ENCODE assay signal across 15 cellular contexts in the genomic region with DNA sequence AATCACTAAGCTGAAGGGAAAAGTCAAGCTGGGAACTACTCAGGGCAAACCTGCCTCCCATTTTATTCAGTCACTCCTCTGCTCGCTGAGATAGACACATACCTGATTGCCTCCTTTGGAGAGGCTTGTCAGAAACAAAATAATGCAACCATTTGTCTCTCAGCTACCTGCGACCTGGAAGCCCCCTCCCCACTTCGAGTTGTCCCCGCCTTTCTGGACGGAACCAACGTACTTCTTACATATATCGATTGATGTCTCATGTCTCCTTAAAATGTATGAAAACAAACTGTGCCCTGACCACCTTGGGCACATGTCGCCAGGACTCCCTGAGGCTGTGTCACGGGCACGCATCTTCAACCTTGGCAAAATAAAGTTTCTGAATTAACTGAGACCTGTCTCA. TPM values are rescaled to one million over a fixed set of nuclear protein-coding genes. Genes with fewer than 3 reads are reported as not detected.
A peak's percentile ranks its signal among the peaks of the same experiment; 100 is the strongest.
DNase-seq lines count a peak whose midpoint lies in the region; ATAC-seq, FAIRE-seq and TF ChIP-seq lines count a peak whose summit lies in the region.
"Had no signal": no experiment of that assay in that cellular context is flagged by ENCODE, and none has a peak within 500 bp of the region (broad histone marks: within the 10 kb centered on the region; RNA-seq: fewer than 3 reads in every experiment).

No MANE protein-coding gene starts in this region.

- peak overlapping the region; percentile 88 for H3K27ac Mint-ChIP-seq in activated T-cell treated with anti-CD3 and anti-CD28 coated beads, Interleukin-2, amount 50 U/mL, for 24 hours
- H3K27ac Mint-ChIP-seq in central memory CD8-positive, alpha-beta T cell (ENCODE audit: low read depth) = peak overlapping the region; percentile 94

- POLR2A ChIA-PET in OCI-LY7 (lab: Charles Lee) = interaction anchor here (0.6 to 2.9 kb wide), 13 partner anchors 15 to 591 kb away, joined by 3 to 15 read pairs (median 4); a partner anchor contains a TSS

- no peaks in the 10 kb centered on the region for H3K36me3 ChIP-seq in OCI-LY7 (ENCODE audit: insufficient read depth, low read length)
- H3K36me3 ChIP-seq in psoas muscle (ENCODE audit: insufficient read depth in 1 of 2, low read depth in 1 of 2) = no peaks in the 10 kb centered on the region
- H3K36me3 ChIP-seq: brain microvascular endothelial cell, left lung, vagina had no signal

- no peaks in the 10 kb centered on the region for H3K9me2 ChIP-seq in OCI-LY7 (ENCODE audit: insufficient read depth, low read length)

- no peak for DNase-seq in activated T-cell treated with anti-CD3 and anti-CD28 coated beads, Interleukin-2, amount 50 U/mL, for 24 hours
- DNase-seq in activated T-cell treated with anti-CD3 and anti-CD28 coated beads for 4 hours (no peak), OCI-LY7 (ENCODE audit: low spot score) (no peak), psoas muscle (no peak), GF-D8 (lab: John Stamatoyannopoulos, UW) (no peak), H54 (ENCODE audit: insufficient read length, low spot score) (no peak)
- no peak for DNase-seq in central memory CD8-positive, alpha-beta T cell (ENCODE audit: low spot score in 2 of 2)
- no peak for DNase-seq in stimulated activated naive CD4-positive, alpha-beta T cell treated with Interleukin-2 at 50 U/mL for 16 hours (lab: John Stamatoyannopoulos, UW)
- DNase-seq: brain microvascular endothelial cell; left lung; NCI-H187 treated with DMSO at 0.1 percent for 48 hours; NK-92 treated with Interleukin-12 subunit alpha and Interleukin-12 subunit beta, amount 100 ng/mL, for 24 hours had no signal

- H3K9me3 Mint-ChIP-seq in activated T-cell treated with anti-CD3 and anti-CD28 coated beads, Interleukin-2, amount 50 U/mL, for 24 hours = no peaks in the 10 kb centered on the region
- no peaks in the 10 kb centered on the region for H3K9me3 Mint-ChIP-seq in central memory CD8-positive, alpha-beta T cell

- peak overlapping the region; percentile 74 for H3K4me3 ChIP-seq in OCI-LY7 (ENCODE audit: low read depth, low read length, poor library complexity, severe bottlenecking)
- no peak overlapping the region for H3K4me3 ChIP-seq in psoas muscle

- 80 to 85% (median 82%) methylated on average over 10 of the region's 10 CpGs for WGBS in psoas muscle, 3 donors

- H3K9me3 ChIP-seq in OCI-LY7 (ENCODE audit: low read length) = no peaks in the 10 kb centered on the region; the same call in 1 of the 2 replicates
- no peaks in the 10 kb centered on the region for H3K9me3 ChIP-seq in psoas muscle
- H3K9me3 ChIP-seq: left lung, vagina had no signal

- intact Hi-C loops in OCI-LY7 (cut with micrococcal nuclease; ENCODE audit: unreplicated experiment) = loop anchor here (2.0 kb wide), 1 partner anchor 22 kb away; a partner anchor contains a TSS
- intact Hi-C loops in psoas muscle (cut with DNase I) = loop anchor here (2.0 to 5.0 kb wide), 2 partner anchors 34 to 192 kb away; no protein-coding TSS in a partner anchor

- no TSS peak for BruUV-seq in OCI-LY7 (replicated peaks; lab: Mats Ljungman, UMichigan)

- H3K4me1 ChIP-seq in OCI-LY7 (ENCODE audit: insufficient read depth, low read length, poor library complexity, severe bottlenecking) (peaks cover 31% of the 10 kb centered on the region), psoas muscle (peaks cover 14% of the 10 kb centered on the region)

- ATAC-seq in central memory CD8-positive, alpha-beta T cell (replicated peaks; ENCODE audit: extremely low read depth, poor library complexity, severe bottlenecking) = no peak
- ATAC-seq in psoas muscle = no peak

- no peaks in the 10 kb centered on the region for H4K20me1 ChIP-seq in OCI-LY7 (ENCODE audit: insufficient read depth, low read length)

- peak overlapping the region; percentile 95 for H3K4me2 ChIP-seq in OCI-LY7 (ENCODE audit: low read length)

- H3K36me3 Mint-ChIP-seq in activated T-cell treated with anti-CD3 and anti-CD28 coated beads, Interleukin-2, amount 50 U/mL, for 24 hours (ENCODE audit: low read depth) = peaks cover 6% of the 10 kb centered on the region
- peaks cover 11% of the 10 kb centered on the region for H3K36me3 Mint-ChIP-seq in central memory CD8-positive, alpha-beta T cell (ENCODE audit: insufficient read depth)

- no peak for TF ChIP-seq CTCF in OCI-LY7 (conservative IDR thresholded peaks at IDR 0.05; ENCODE audit: low read length)
- no peak for TF ChIP-seq CTCF in psoas muscle (IDR thresholded peaks at IDR 0.05)

- no peak for FAIRE-seq in H54 (lab: Jason Lieb, UNC)
- FAIRE-seq: endometrium had no signal

- H3K4me1 Mint-ChIP-seq in activated T-cell treated with anti-CD3 and anti-CD28 coated beads, Interleukin-2, amount 50 U/mL, for 24 hours (ENCODE audit: low read depth) = peaks cover 44% of the 10 kb centered on the region
- peaks cover 18% of the 10 kb centered on the region for H3K4me1 Mint-ChIP-seq in central memory CD8-positive, alpha-beta T cell

- TF ChIP-seq POLR2A in H54 (IDR thresholded peaks at IDR 0.05; ENCODE audit: low read depth, low read length) = no peak

- peak overlapping the region; percentile 97; the same call in 1 of the 2 replicates for H2AFZ ChIP-seq in OCI-LY7 (ENCODE audit: low read length)

- CTCF ChIA-PET in OCI-LY7 (lab: Charles Lee; ENCODE audit: unreplicated experiment) = interaction anchor here (0.6 to 1.2 kb wide), 2 partner anchors 34 to 299 kb away, joined by 3 read pairs; a partner anchor contains a TSS

- no peaks in the 10 kb centered on the region for H3K27me3 Mint-ChIP-seq in activated T-cell treated with anti-CD3 and anti-CD28 coated beads, Interleukin-2, amount 50 U/mL, for 24 hours
- H3K27me3 Mint-ChIP-seq in central memory CD8-positive, alpha-beta T cell = no peaks in the 10 kb centered on the region

- H3K4me3 Mint-ChIP-seq in activated T-cell treated with anti-CD3 and anti-CD28 coated beads, Interleukin-2, amount 50 U/mL, for 24 hours = peak overlapping the region; percentile 89
- peak overlapping the region; percentile 89 for H3K4me3 Mint-ChIP-seq in central memory CD8-positive, alpha-beta T cell

- H3K79me2 ChIP-seq in OCI-LY7 (ENCODE audit: insufficient read depth, low read depth, low read length) = no peaks in the 10 kb centered on the region; the same call in 1 of the 2 replicates

- H3K27me3 ChIP-seq in psoas muscle (ENCODE audit: insufficient read depth in 3 of 3, low read length in 2 of 3) = no peaks in the 10 kb centered on the region
- H3K27me3 ChIP-seq: brain microvascular endothelial cell, left lung, vagina had no signal

- H3K27ac ChIP-seq in OCI-LY7 (ENCODE audit: low read depth, low read length, poor library complexity, severe bottlenecking) (peak overlapping the region; percentile 79), psoas muscle (peak overlapping the region; percentile 94)
- H3K27ac ChIP-seq: brain microvascular endothelial cell had no signal

RNA-seq across cellular contexts. Expression of a gene that starts 21.5 kb away (rescaled TPM):
- total RNA-seq in OCI-LY7 (2014; rRNA removed; shearing (Covaris generic)) = 25.2 and 27.1 TPM in 2 replicates
- total RNA-seq in OCI-LY7 (2022) (21.9 and 25.8 TPM in 2 replicates), psoas muscle (1 to 10 TPM in 2 of 4 donors, under 1 TPM in 2; 0.84 to 2.6 (median 1.2) TPM)
- 1 to 10 TPM in 2 of 3 donors, under 1 TPM in 1; 0.73 to 4.9 (median 3.7) TPM for polyA plus RNA-seq in psoas muscle
- total RNA-seq: Daoy had no signal

RNA-seq across cellular contexts. Expression of a gene that starts 34.7 kb away (rescaled TPM):
- 23.7 and 30.2 TPM in 2 replicates for total RNA-seq in OCI-LY7 (2014; rRNA removed; shearing (Covaris generic))
- total RNA-seq in OCI-LY7 (2022) = 22.1 and 24.4 TPM in 2 replicates
- 1 to 10 TPM; 3.1 to 5.9 (median 3.9) TPM for total RNA-seq in psoas muscle
- polyA plus RNA-seq in psoas muscle = 1 to 10 TPM; 2.7 to 6.7 (median 4.6) TPM

RNA-seq across cellular contexts. Expression of a gene that starts 35.0 kb away (rescaled TPM):
- 46.6 and 52.6 TPM in 2 replicates for total RNA-seq in OCI-LY7 (2014; rRNA removed; shearing (Covaris generic))
- 69.7 and 70.1 TPM in 2 replicates for total RNA-seq in OCI-LY7 (2022)
- total RNA-seq in psoas muscle = 10 to 100 TPM in 1 of 4 donors, 1 to 10 TPM in 3; 7.7 to 16.6 (median 8.3) TPM
- polyA plus RNA-seq in psoas muscle = 10 to 100 TPM in 1 of 3 donors, 1 to 10 TPM in 2; 8.2 to 13.2 (median 9.0) TPM

Comparison
In these comparisons a context has a peak if more than half of its experiments do, and no peak if none do; other contexts are left out.
1. RNA of a gene that starts 21.5 kb away (total RNA-seq): 21.9 to 27.1 TPM in OCI-LY7; 0.84 to 2.6 TPM in psoas muscle; every median in the first group is over 4 times any median in the second.